21 cellular contexts compared by ENCODE assay signal in the genomic region with DNA sequence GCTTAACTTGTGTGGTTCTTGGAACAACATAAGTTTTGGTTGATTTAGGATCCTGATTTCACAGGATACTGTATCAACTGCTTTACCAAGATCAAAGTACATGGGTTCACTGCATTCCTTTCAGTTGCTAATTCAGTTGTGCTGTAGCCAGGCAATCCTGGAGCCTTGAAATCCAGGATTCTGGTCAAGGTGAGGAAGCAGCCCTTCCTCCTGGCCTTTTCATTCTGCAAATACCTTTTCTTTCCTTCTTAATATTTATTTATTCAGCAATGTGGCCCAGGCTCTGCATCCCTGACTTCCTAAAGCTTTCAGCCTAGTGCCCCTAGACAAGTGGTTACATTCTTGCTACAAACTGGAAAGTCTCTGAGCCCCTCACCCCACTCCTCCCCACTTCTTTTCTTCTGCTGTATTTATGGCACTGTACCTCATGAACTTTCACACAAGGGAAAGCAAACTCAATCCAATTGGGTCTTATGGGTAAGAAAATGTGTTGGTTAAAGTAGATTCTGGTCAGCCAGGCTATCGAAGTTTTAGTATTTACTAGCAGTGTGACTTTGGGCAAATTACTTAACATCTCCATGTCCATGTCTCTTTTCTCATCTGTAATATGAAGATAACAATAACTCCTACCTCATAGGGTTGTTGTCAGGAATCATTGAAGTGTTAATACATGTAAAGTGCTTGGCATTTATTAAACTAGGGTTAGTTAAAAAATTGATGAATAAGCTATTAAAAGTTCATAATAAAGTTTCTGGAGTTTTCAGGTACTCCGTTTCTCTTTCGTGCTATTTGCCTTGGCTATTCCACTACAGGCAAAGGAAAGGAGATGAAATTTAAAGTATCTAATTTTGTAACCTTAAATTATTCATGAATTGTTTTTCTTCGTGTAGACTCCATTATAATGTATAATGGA. TPM values are rescaled to one million over a fixed set of nuclear protein-coding genes. Genes with fewer than 3 reads are reported as not detected.
A peak's percentile ranks its signal among the peaks of the same experiment; 100 is the strongest.
DNase-seq lines count a peak whose midpoint lies in the region; ATAC-seq, FAIRE-seq and TF ChIP-seq lines count a peak whose summit lies in the region.
"Had no signal": no experiment of that assay in that cellular context is flagged by ENCODE, and none has a peak within 500 bp of the region (broad histone marks: within the 10 kb centered on the region; RNA-seq: fewer than 3 reads in every experiment).

No MANE protein-coding gene starts in this region.

- H2BK15ac ChIP-seq in H1 (ENCODE audit: low read length): no peak overlapping the region

- no peak for ATAC-seq in GM21619 (IDR thresholded peaks at IDR 0.05; ENCODE audit: unreplicated experiment)
- ATAC-seq: left lung, sciatic nerve had no signal

- H3K56ac ChIP-seq in H1 (replicated peaks; ENCODE audit: insufficient read length, low read depth, low read length): no peak overlapping the region

- H4K8ac ChIP-seq in H1 (ENCODE audit: extremely low read depth, insufficient read depth, low read length): no peak overlapping the region

- H2BK20ac ChIP-seq in H1 (ENCODE audit: low read length): no peak overlapping the region

- H3K27ac ChIP-seq in H1 (ENCODE audit: low read depth, low read length): no peak overlapping the region
- peak overlapping the region; percentile 66 for H3K27ac ChIP-seq in temporal lobe (ENCODE audit: low read depth, low read length)
- H3K27ac ChIP-seq: left lung had no signal

- no peak overlapping the region for H2AFZ ChIP-seq in H1 (ENCODE audit: low read length)

- H2AK5ac ChIP-seq in H1 (ENCODE audit: low read depth, low read length): no peak overlapping the region

- peaks cover 5 to 14% of the 10 kb centered on the region in 2 experiments for H4K20me1 ChIP-seq in H1 (replicated peaks in 1 of 2; ENCODE audit: control insufficient read depth in 1 of 2, insufficient read depth in 2 of 2, low read length in 2 of 2)

- no peak for TF ChIP-seq RAD21 in H1 (IDR thresholded peaks at IDR 0.05 in 1 of 2, conservative IDR thresholded peaks at IDR 0.05 in 1 of 2; ENCODE audit: low read depth in 2 of 2, low read length in 2 of 2)

- no peak overlapping the region for H3K9ac ChIP-seq in H1 (replicated peaks in 1 of 4; ENCODE audit: extremely low read depth in 1 of 4, low read depth in 3 of 4, low read length in 3 of 4)

- peak; percentile 50 for FAIRE-seq in H1 (lab: Jason Lieb, UNC)
- FAIRE-seq: bronchial epithelial cell, urothelium cell line had no signal

- H3K4me3 ChIP-seq in H1 (ENCODE audit: extremely low read depth in 1 of 4, insufficient read depth in 2 of 4, low read depth in 3 of 4, low read length in 4 of 4): peak overlapping the region in 1 of 4 experiments; percentile 43; a peak in 3 of 8 replicates
- H3K4me3 ChIP-seq: left lung, stomach had no signal

- H3K23me2 ChIP-seq in H1 (ENCODE audit: low read depth, low read length): no peaks in the 10 kb centered on the region

- DNase-seq in HuH-7 (ENCODE audit: low spot score) (peak; percentile 53), H1 (ENCODE audit: low read depth in 1 of 2, low spot score in 2 of 2) (no peak), left kidney (ENCODE audit: low read depth, low spot score) (peak; percentile 87), SKM-1 (lab: John Stamatoyannopoulos, UW; ENCODE audit: unreplicated experiment) (no peak), Kasumi-1 (lab: John Stamatoyannopoulos, UW) (no peak)
- DNase-seq: activated naive CD8-positive, alpha-beta T cell treated with anti-CD3 and anti-CD28 coated beads for 36 hours; activated T-cell treated with anti-CD3 and anti-CD28 coated beads, Interleukin-2, amount 50 U/mL, for 48 hours; GOT3; left lung; NCI-H1417; NCI-H774; occipital lobe; SIG-M5; stimulated activated CD4-positive, alpha-beta T cell treated with anti-CD3 and anti-CD28 coated beads, Interleukin-1b, Interleukin-23, amount 100 ng/mL, for 48 hours; stomach; T-helper 2 cell had no signal

- H3K27me3 ChIP-seq in H1 (replicated peaks in 1 of 4; ENCODE audit: control insufficient read depth in 3 of 4, extremely low read depth in 1 of 4, insufficient read depth in 3 of 4, low read length in 3 of 4): no peaks in the 10 kb centered on the region
- H3K27me3 ChIP-seq: left lung, stomach had no signal

- H2BK120ac ChIP-seq in H1 (replicated peaks; ENCODE audit: low read depth, low read length): no peak overlapping the region

- H3K79me1 ChIP-seq in H1 (ENCODE audit: low read depth, low read length): peaks cover 10% of the 10 kb centered on the region

- TF ChIP-seq POLR2A in H1 (IDR thresholded peaks at IDR 0.05; ENCODE audit: control extremely low read depth in 1 of 2, low read depth in 2 of 2, low read length in 2 of 2): no peak

- no peak overlapping the region for H3K18ac ChIP-seq in H1 (ENCODE audit: extremely low read depth, low read length)

- no peak overlapping the region for H3K14ac ChIP-seq in H1 (ENCODE audit: insufficient read length)

- TF ChIP-seq EP300 in H1 (IDR thresholded peaks at IDR 0.05; ENCODE audit: borderline replicate concordance in 1 of 2, low read depth in 2 of 2, low read length in 2 of 2): no peak

- H4K91ac ChIP-seq in H1 (replicated peaks; ENCODE audit: insufficient read length, low read length): no peak overlapping the region

- no peak overlapping the region for H3K4ac ChIP-seq in H1 (replicated peaks; ENCODE audit: insufficient read length, low read depth, low read length)

- no peak overlapping the region for H3K23ac ChIP-seq in H1 (ENCODE audit: insufficient read length)

- H3K9me3 ChIP-seq in H1 (ENCODE audit: insufficient read depth in 2 of 2, low read depth in 1 of 2, low read length in 1 of 2): no peaks in the 10 kb centered on the region
- H3K9me3 ChIP-seq: left lung, stomach had no signal

- H4K5ac ChIP-seq in H1 (ENCODE audit: insufficient read length, low read depth, low read length): no peak overlapping the region

- H3K4me1 ChIP-seq in H1 (replicated peaks in 1 of 4; ENCODE audit: control insufficient read depth in 3 of 4, insufficient read depth in 4 of 4, low read length in 3 of 4): peaks cover 9 to 26% (median 22%) of the 10 kb centered on the region in 4 experiments

- no peaks in the 10 kb centered on the region for H3K36me3 ChIP-seq in H1 (ENCODE audit: control insufficient read depth in 2 of 4, insufficient read depth in 4 of 4, low read length in 3 of 4)
- H3K36me3 ChIP-seq: left lung, stomach had no signal

- TF ChIP-seq CTCF in H1 (IDR thresholded peaks at IDR 0.05; ENCODE audit: control extremely low read depth in 1 of 3, insufficient read depth in 1 of 3, low read depth in 1 of 3, low read length in 3 of 3): no peak

- no peak overlapping the region for H2BK12ac ChIP-seq in H1 (ENCODE audit: low read depth, low read length)

- POLR2A ChIA-PET in H1 (lab: Charles Lee; ENCODE audit: partially characterized antibody): no interaction called here

- WGBS in H1 (ENCODE audit: extremely low coverage in 1 of 2, insufficient coverage in 1 of 2, insufficient read length in 1 of 2, insufficient replicate concordance in 2 of 2, low coverage in 1 of 2, low lambda C conversion rate in 2 of 2, missing lambda C conversion rate in 1 of 2), 2 experiments: 88% methylated on average over 4 of the region's 4 CpGs; no CpG with 5 or more reads in 1 of the 2 experiments

- CTCF ChIA-PET in H1 (lab: Charles Lee; ENCODE audit: partially characterized antibody): no interaction called here

- peak overlapping the region; percentile 47 to 51; a peak in 3 of 4 replicates for H3K4me2 ChIP-seq in H1 (ENCODE audit: insufficient read depth in 1 of 2, low read depth in 2 of 2, low read length in 2 of 2)

- H2BK5ac ChIP-seq in H1 (ENCODE audit: low read depth, low read length): peak overlapping the region; percentile 53; the same call in 1 of the 2 replicates

- peaks cover 0 to 97% of the 10 kb centered on the region in 2 experiments for H3K79me2 ChIP-seq in H1 (ENCODE audit: control insufficient read depth in 1 of 2, insufficient read depth in 2 of 2, low read length in 2 of 2)

TF ChIP-seq in H1, 55 proteins besides CTCF, POLR2A, EP300 and RAD21:
- TF ChIP-seq HDAC2 (IDR thresholded peaks at IDR 0.05; ENCODE audit: borderline replicate concordance in 1 of 2, low read depth in 2 of 2, low read length in 2 of 2): no peak
- TF ChIP-seq TEAD4 (IDR thresholded peaks at IDR 0.05; ENCODE audit: low read depth, low read length): 0 out of 2 replicates have a peak, but pooled peaks have one; percentile 18
- TF ChIP-seq, protein P1, sequence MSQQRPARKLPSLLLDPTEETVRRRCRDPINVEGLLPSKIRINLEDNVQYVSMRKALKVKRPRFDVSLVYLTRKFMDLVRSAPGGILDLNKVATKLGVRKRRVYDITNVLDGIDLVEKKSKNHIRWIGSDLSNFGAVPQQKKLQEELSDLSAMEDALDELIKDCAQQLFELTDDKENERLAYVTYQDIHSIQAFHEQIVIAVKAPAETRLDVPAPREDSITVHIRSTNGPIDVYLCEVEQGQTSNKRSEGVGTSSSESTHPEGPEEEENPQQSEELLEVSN (IDR thresholded peaks at IDR 0.05): no peak
- no peak for TF ChIP-seq YY1 (IDR thresholded peaks at IDR 0.05; ENCODE audit: low read depth, low read length)
- peak; percentile 92 for TF ChIP-seq SP1 (IDR thresholded peaks at IDR 0.05; ENCODE audit: low read depth, low read length)

RNA-seq across cellular contexts. Expression of a gene that starts 16.4 kb away (rescaled TPM):
- total RNA-seq in H1 (2021; fragmentation: NEBNext Ultra II Directional; extraction: Animal tissue kit (Norgen Biotek cat#: 25700)): 58.5 and 58.9 TPM in 2 replicates
- polyA plus RNA-seq in H1 (2011; rRNA removed): 42.0 and 49.1 TPM in 2 replicates
- polyA plus RNA-seq in H1 (2011; cell fraction: cytosol; rRNA removed): 48.4 TPM
- polyA plus RNA-seq in H1 (2011; cell fraction: nucleus; rRNA removed): 45.7 TPM
- 29.8 to 37.9 TPM (median 34.2 TPM) in 4 replicates for polyA plus RNA-seq in H1 (2012, experiment 1 of 2)
- 3.1 TPM for polyA plus RNA-seq in H1 (2012, experiment 2 of 2)
- 44.7 TPM for polyA plus RNA-seq in H1 (2013, experiment 1 of 2)
- polyA plus RNA-seq in H1 (2013, experiment 2 of 2): 50.3 TPM
- polyA minus RNA-seq in H1 (2011; rRNA and poly(A)+ RNA removed): 90.4 and 90.6 TPM in 2 replicates
- 49.9 TPM for polyA minus RNA-seq in H1 (2011; cell fraction: cytosol; rRNA and poly(A)+ RNA removed)
- polyA minus RNA-seq in H1 (2011; cell fraction: nucleus; rRNA and poly(A)+ RNA removed): 53.5 TPM
- total RNA-seq in temporal lobe: 23.8 TPM

Comparison
In these comparisons a context has a peak if more than half of its experiments do, and no peak if none do; other contexts are left out.
1. DNase-seq: peak in HuH-7 (single experiment) and left kidney (single experiment); none in H1 (0 of 2), SKM-1 (single experiment) and Kasumi-1 (0 of 2).